3 cellular contexts compared by ENCODE assay signal in genomic region chr11:17868398-17868797, GRCh38.
DNase-seq lines count a peak whose midpoint lies in the region; ATAC-seq, FAIRE-seq and TF ChIP-seq lines count a peak whose summit lies in the region.
"Not testable (repeated sequence)": the region's sequence is repeated elsewhere in the genome, so short reads cannot be mapped to it uniquely, and the experiment has no call there.

No MANE protein-coding gene starts in this region.

- not testable (repeated sequence) for H3K9ac ChIP-seq in K562 (ENCODE audit: insufficient read depth in 1 of 2, low read depth in 2 of 2, low read length in 2 of 2)

- H3K27me3 ChIP-seq in K562 (ENCODE audit: control insufficient read depth in 2 of 2, insufficient read depth in 2 of 2, low read length in 2 of 2) = not testable (repeated sequence)

- H3K36me3 Mint-ChIP-seq in neural crest cell (ENCODE audit: low read depth) = peaks cover 15% of the 10 kb centered on the region

- H3K36me3 ChIP-seq in HEK293 (ENCODE audit: control insufficient read depth in 2 of 2, insufficient read depth in 1 of 2, low read length in 2 of 2); K562 (ENCODE audit: control insufficient read depth, insufficient read depth, low read length): not testable (repeated sequence)

- not testable (repeated sequence) for H3K4me1 ChIP-seq in HEK293 (ENCODE audit: control insufficient read depth, insufficient read depth, low read length); K562 (replicated peaks in 1 of 2; ENCODE audit: control insufficient read depth in 2 of 2, insufficient read depth in 2 of 2, low read length in 2 of 2)

- not testable (repeated sequence) for H4K20me1 ChIP-seq in K562 (replicated peaks; ENCODE audit: control insufficient read depth, insufficient read depth, low read length)

- not testable (repeated sequence) for H3K9me3 Mint-ChIP-seq in neural crest cell

- H3K9me3 ChIP-seq in HEK293 (ENCODE audit: control insufficient read depth, insufficient read depth, low read depth, low read length); K562 (replicated peaks; ENCODE audit: control insufficient read depth, insufficient read depth, low read depth, low read length): not testable (repeated sequence)

- not testable (repeated sequence) for H3K4me1 Mint-ChIP-seq in neural crest cell

- TF ChIP-seq POLR2A in K562 (conservative IDR thresholded peaks at IDR 0.05) = not testable (repeated sequence)

- not testable (repeated sequence) for TF ChIP-seq RAD21 in K562 (CRISPR knock-in tag; conservative IDR thresholded peaks at IDR 0.05 in 1 of 2, IDR thresholded peaks at IDR 0.05 in 1 of 2)

- H3K4me2 ChIP-seq in K562 (ENCODE audit: insufficient read depth, low read length) = not testable (repeated sequence)

- H3K4me3 ChIP-seq in HEK293 (ENCODE audit: low read depth, low read length); K562: not testable (repeated sequence)

- peak overlapping the region; percentile 39 for H3K27ac Mint-ChIP-seq in neural crest cell (ENCODE audit: unreplicated experiment)

- H3K27me3 Mint-ChIP-seq in neural crest cell (ENCODE audit: low read depth) = not testable (repeated sequence)

- not testable (repeated sequence) for DNase-seq in K562 (ENCODE audit: extremely low read depth in 1 of 4, low spot score in 3 of 4); neural crest cell (ENCODE audit: low read depth, low spot score)

- not testable (repeated sequence) for H3K9me1 ChIP-seq in K562 (ENCODE audit: control insufficient read depth, insufficient read depth, low read length)

- not testable (repeated sequence) for H2AFZ ChIP-seq in K562 (ENCODE audit: low read depth, low read length)

- not testable (repeated sequence) for H3K27ac ChIP-seq in HEK293 (ENCODE audit: extremely low read depth, low read depth, low read length); K562 (ENCODE audit: extremely low read depth, low read depth, low read length)

- in situ Hi-C loops in K562 (cut with MboI) = not testable (repeated sequence)

- H3K79me2 ChIP-seq in K562 (ENCODE audit: control insufficient read depth, insufficient read depth, low read length) = not testable (repeated sequence)

- intact Hi-C loops in K562 (cut with micrococcal nuclease) = not testable (repeated sequence)

- not testable (repeated sequence) for ATAC-seq in K562

- not testable (repeated sequence) for H3K4me3 Mint-ChIP-seq in neural crest cell

- POLR2A ChIA-PET in HEK293 (lab: Yijun Ruan, JAX); K562 (lab: Yijun Ruan, JAX): not testable (repeated sequence)

- BruUV-seq in K562 (replicated peaks; lab: Mats Ljungman, UMichigan) = not testable (repeated sequence)

- TF ChIP-seq CTCF in HEK293 (tag by site-specific recombination; IDR thresholded peaks at IDR 0.05); K562 (IDR thresholded peaks at IDR 0.05 in 2 of 3, conservative IDR thresholded peaks at IDR 0.05 in 1 of 3; ENCODE audit: insufficient read depth in 2 of 3, low read depth in 1 of 3, low read length in 3 of 3); neural crest cell (conservative IDR thresholded peaks at IDR 0.05): not testable (repeated sequence)

- TF ChIP-seq EP300 in K562 (IDR thresholded peaks at IDR 0.05; ENCODE audit: low read length) = not testable (repeated sequence)

- 78% methylated on average over 3 of the region's 3 CpGs for WGBS in K562 (ENCODE audit: insufficient coverage, low coverage, missing lambda C conversion rate)

- CTCF ChIA-PET in HEK293 (lab: Yijun Ruan, JAX); K562 (lab: Yijun Ruan, JAX; ENCODE audit: low intra/inter-chr PET ratio): not testable (repeated sequence)

- FAIRE-seq in K562 (lab: Jason Lieb, UNC) = not testable (repeated sequence)

TF ChIP-seq in HEK293, 187 proteins besides CTCF, POLR2A, EP300 and RAD21:
- peak; percentile 89 for TF ChIP-seq ZNF707 (tag by site-specific recombination; IDR thresholded peaks at IDR 0.05)

TF ChIP-seq in K562, 482 proteins besides CTCF, POLR2A, EP300 and RAD21:
- peak; percentile 87 for TF ChIP-seq ZNF707 (CRISPR knock-in tag; conservative IDR thresholded peaks at IDR 0.05)
